ENCODE assay signal across 4 cellular contexts in the genomic region with DNA sequence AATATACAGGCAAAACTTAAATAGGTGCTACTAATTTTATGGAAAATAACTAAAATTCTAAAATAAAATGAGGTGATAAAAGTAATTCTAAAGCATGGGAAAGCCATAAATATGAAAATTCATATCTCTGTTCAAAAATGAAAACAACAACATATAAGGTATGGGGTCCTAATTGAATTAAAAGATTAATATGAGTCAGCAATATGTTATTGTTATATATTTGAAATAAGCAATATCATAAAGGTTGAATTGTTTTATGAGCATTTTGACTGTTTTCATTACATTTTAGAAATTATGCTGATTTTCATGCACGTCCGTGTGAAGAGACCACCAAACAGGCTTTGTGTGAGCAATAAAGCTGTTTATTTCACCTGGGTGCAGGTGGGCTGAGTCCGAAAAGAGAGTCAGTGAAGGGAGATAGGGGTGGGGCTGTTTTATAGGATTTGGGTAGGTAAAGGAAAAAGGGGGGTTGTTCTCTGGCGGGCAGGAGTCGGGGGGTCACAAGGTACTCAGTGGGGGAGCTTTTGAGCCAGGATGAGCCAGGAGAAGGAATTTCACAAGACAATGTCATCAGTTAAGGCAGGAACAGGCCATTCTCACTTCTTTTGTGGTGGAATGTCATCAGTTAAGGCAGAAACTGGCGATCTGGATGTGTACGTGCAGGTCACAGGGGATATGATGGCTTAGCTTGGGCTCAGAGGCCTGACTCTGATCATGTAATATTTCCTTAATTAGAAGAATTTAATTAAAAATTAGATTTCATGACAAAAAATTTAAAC.
TF ChIP-seq lines count a peak whose summit lies in the region.

No MANE protein-coding gene starts in this region.

TF ChIP-seq in A549, 52 proteins besides CTCF, POLR2A, EP300 and RAD21:
- peak; percentile 39 for TF ChIP-seq MAFK (IDR thresholded peaks at IDR 0.05; ENCODE audit: partially characterized antibody)

TF ChIP-seq in WTC11, 78 proteins besides CTCF, POLR2A, EP300 and RAD21:
- TF ChIP-seq NFE2L1 (CRISPR knock-in tag; IDR thresholded peaks at IDR 0.05): 0 out of 2 replicates have a peak, but pooled peaks have one; percentile 19
- peak; percentile 87; the same call in 1 of the 2 replicates for TF ChIP-seq TEAD1 (CRISPR knock-in tag; IDR thresholded peaks at IDR 0.05)

TF ChIP-seq in H1, 55 proteins besides CTCF, POLR2A, EP300 and RAD21:
- TF ChIP-seq MAFK (IDR thresholded peaks at IDR 0.05; ENCODE audit: low read depth, low read length) (peak; percentile 26; the same call in 1 of the 2 replicates), YY1 (IDR thresholded peaks at IDR 0.05; ENCODE audit: low read depth, low read length) (0 out of 2 replicates have a peak, but pooled peaks have one; percentile 34), NANOG (IDR thresholded peaks at IDR 0.05; ENCODE audit: insufficient read depth, low read depth, low read length, poor library complexity, severe bottlenecking) (peak; percentile 81), TEAD4 (IDR thresholded peaks at IDR 0.05; ENCODE audit: low read depth, low read length) (peak; percentile 76)
- TF ChIP-seq, protein P1, sequence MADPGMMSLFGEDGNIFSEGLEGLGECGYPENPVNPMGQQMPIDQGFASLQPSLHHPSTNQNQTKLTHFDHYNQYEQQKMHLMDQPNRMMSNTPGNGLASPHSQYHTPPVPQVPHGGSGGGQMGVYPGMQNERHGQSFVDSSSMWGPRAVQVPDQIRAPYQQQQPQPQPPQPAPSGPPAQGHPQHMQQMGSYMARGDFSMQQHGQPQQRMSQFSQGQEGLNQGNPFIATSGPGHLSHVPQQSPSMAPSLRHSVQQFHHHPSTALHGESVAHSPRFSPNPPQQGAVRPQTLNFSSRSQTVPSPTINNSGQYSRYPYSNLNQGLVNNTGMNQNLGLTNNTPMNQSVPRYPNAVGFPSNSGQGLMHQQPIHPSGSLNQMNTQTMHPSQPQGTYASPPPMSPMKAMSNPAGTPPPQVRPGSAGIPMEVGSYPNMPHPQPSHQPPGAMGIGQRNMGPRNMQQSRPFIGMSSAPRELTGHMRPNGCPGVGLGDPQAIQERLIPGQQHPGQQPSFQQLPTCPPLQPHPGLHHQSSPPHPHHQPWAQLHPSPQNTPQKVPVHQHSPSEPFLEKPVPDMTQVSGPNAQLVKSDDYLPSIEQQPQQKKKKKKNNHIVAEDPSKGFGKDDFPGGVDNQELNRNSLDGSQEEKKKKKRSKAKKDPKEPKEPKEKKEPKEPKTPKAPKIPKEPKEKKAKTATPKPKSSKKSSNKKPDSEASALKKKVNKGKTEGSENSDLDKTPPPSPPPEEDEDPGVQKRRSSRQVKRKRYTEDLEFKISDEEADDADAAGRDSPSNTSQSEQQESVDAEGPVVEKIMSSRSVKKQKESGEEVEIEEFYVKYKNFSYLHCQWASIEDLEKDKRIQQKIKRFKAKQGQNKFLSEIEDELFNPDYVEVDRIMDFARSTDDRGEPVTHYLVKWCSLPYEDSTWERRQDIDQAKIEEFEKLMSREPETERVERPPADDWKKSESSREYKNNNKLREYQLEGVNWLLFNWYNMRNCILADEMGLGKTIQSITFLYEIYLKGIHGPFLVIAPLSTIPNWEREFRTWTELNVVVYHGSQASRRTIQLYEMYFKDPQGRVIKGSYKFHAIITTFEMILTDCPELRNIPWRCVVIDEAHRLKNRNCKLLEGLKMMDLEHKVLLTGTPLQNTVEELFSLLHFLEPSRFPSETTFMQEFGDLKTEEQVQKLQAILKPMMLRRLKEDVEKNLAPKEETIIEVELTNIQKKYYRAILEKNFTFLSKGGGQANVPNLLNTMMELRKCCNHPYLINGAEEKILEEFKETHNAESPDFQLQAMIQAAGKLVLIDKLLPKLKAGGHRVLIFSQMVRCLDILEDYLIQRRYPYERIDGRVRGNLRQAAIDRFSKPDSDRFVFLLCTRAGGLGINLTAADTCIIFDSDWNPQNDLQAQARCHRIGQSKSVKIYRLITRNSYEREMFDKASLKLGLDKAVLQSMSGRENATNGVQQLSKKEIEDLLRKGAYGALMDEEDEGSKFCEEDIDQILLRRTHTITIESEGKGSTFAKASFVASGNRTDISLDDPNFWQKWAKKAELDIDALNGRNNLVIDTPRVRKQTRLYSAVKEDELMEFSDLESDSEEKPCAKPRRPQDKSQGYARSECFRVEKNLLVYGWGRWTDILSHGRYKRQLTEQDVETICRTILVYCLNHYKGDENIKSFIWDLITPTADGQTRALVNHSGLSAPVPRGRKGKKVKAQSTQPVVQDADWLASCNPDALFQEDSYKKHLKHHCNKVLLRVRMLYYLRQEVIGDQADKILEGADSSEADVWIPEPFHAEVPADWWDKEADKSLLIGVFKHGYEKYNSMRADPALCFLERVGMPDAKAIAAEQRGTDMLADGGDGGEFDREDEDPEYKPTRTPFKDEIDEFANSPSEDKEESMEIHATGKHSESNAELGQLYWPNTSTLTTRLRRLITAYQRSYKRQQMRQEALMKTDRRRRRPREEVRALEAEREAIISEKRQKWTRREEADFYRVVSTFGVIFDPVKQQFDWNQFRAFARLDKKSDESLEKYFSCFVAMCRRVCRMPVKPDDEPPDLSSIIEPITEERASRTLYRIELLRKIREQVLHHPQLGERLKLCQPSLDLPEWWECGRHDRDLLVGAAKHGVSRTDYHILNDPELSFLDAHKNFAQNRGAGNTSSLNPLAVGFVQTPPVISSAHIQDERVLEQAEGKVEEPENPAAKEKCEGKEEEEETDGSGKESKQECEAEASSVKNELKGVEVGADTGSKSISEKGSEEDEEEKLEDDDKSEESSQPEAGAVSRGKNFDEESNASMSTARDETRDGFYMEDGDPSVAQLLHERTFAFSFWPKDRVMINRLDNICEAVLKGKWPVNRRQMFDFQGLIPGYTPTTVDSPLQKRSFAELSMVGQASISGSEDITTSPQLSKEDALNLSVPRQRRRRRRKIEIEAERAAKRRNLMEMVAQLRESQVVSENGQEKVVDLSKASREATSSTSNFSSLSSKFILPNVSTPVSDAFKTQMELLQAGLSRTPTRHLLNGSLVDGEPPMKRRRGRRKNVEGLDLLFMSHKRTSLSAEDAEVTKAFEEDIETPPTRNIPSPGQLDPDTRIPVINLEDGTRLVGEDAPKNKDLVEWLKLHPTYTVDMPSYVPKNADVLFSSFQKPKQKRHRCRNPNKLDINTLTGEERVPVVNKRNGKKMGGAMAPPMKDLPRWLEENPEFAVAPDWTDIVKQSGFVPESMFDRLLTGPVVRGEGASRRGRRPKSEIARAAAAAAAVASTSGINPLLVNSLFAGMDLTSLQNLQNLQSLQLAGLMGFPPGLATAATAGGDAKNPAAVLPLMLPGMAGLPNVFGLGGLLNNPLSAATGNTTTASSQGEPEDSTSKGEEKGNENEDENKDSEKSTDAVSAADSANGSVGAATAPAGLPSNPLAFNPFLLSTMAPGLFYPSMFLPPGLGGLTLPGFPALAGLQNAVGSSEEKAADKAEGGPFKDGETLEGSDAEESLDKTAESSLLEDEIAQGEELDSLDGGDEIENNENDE (IDR thresholded peaks at IDR 0.05; ENCODE audit: insufficient replicate concordance, low read length): peak; percentile 40
TF ChIP-seq in H1: peak in this region for 5; not testable (repeated sequence) for 50.

TF ChIP-seq in HepG2, 621 proteins besides CTCF, POLR2A, EP300 and RAD21:
- TF ChIP-seq MAFF (IDR thresholded peaks at IDR 0.05; ENCODE audit: low read depth, low read length) (peak; percentile 42; the same call in 1 of the 2 replicates), MAFK (conservative IDR thresholded peaks at IDR 0.05 in 1 of 2, IDR thresholded peaks at IDR 0.05 in 1 of 2; ENCODE audit: low read length in 2 of 2) (peak; percentile 29 to 68; a peak in 2 of 4 replicates)
